Comparison of ENCODE assay signal across 1 cellular context in the genomic region with DNA sequence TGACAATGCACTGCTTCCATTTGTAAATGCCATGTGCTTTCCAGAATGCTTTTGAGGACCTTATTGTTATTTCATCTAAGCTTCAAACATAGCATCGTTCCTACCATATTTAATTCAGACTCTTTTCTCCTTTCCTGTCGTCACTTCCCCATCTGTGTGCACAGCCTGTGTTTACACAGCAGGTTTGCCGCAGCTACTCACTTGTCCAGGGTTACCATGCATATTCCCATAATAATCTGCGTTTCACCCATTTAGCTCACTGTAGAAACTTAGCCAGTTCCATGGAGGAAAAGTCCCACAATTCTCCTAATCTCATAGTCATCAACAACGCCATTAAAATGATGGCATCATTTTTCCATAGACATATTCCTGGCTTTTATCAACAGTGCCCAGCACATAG.
TF ChIP-seq lines count a peak whose summit lies in the region.

No MANE protein-coding gene starts in this region.

TF ChIP-seq in GM23338, 12 proteins besides CTCF, POLR2A, EP300 and RAD21 (continued from another document):
- no peak for TF ChIP-seq EZH2phosphoT487 (IDR thresholded peaks at IDR 0.05; ENCODE audit: unreplicated experiment)
- TF ChIP-seq CREB1 (CRISPR knock-in tag; IDR thresholded peaks at IDR 0.05; ENCODE audit: low read depth) = no peak
- no peak for TF ChIP-seq ZNF331 (CRISPR knock-in tag; IDR thresholded peaks at IDR 0.05; ENCODE audit: low read depth)
- no peak for TF ChIP-seq ZNF114 (CRISPR knock-in tag; IDR thresholded peaks at IDR 0.05)
- TF ChIP-seq ETS1 (IDR thresholded peaks at IDR 0.05) = no peak
- no peak for TF ChIP-seq POLR2AphosphoS5 (IDR thresholded peaks at IDR 0.05; ENCODE audit: low read depth)
- TF ChIP-seq ZNF462 (CRISPR knock-in tag; IDR thresholded peaks at IDR 0.05) = no peak
- TF ChIP-seq JUNB (IDR thresholded peaks at IDR 0.05; ENCODE audit: unreplicated experiment) = no peak
